ENCODE assay signal across 9 cellular contexts in the genomic region with DNA sequence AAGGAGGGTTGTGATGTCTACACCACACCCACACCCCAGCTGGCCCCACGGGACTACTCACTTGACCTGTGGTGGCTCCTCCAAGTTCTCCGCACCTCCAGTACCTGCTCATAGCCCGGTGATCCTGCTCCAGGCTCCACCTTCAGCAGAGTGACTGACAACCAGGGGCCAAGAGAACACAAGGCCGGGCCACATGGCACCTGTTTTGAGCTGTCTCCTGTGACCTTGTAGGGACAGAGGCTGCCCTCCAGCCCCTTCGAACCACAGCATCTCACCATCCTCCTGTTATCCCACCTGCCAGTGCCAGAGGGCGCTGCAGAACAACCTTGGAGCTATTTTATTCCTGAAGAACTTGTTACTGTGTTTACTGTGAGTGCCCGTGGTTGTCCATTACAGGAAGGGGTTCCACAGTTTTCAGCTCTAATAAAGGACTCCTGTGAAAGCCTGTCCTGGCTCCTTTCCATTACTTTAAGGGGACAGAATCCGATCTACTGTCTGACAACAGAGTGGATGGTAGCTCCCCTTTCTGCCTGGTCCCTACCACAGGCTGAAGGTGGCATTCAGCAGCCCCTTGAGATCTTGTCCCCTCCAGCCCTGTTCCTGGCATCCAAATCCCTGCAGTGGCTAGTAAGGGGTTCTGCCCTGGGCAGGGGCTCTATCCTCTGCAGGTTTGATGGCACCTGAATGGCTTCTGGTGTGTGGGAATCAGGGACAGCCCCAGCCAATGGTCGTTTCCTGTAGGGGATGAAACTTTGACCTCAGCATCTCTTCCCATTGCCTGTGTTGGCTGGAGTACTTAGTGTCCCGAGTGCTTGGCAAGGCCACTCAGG. TPM values are rescaled to one million over a fixed set of nuclear protein-coding genes. Genes with fewer than 3 reads are reported as not detected.
A peak's percentile ranks its signal among the peaks of the same experiment; 100 is the strongest.
DNase-seq lines count a peak whose midpoint lies in the region; ATAC-seq lines count a peak whose summit lies in the region.
"Had no signal": no experiment of that assay in that cellular context is flagged by ENCODE, and none has a peak within 500 bp of the region (broad histone marks: within the 10 kb centered on the region; RNA-seq: fewer than 3 reads in every experiment).

No MANE protein-coding gene starts in this region.

- H3K27ac Mint-ChIP-seq in T-helper 17 cell: no peak overlapping the region
- H3K27ac Mint-ChIP-seq: T-cell had no signal

- H3K4me1 Mint-ChIP-seq in T-helper 17 cell: no peaks in the 10 kb centered on the region
- H3K4me1 Mint-ChIP-seq: T-cell had no signal

- DNase-seq in DMS153 (lab: John Stamatoyannopoulos, UW) (peak; percentile 22), HAP-1 (ENCODE audit: low spot score in 2 of 2) (peak; percentile 34 to 64), OCI-M1 (lab: John Stamatoyannopoulos, UW) (peak; percentile 69), cerebellar cortex (ENCODE audit: low spot score) (peak; percentile 32), left colon (peak in 1 of 2 donors; percentile 35), superior temporal gyrus (ENCODE audit: extremely low spot score) (peak; percentile 85), T-helper 17 cell (no peak)
- no peak for DNase-seq in NK-92 treated with Interleukin-12 subunit alpha and Interleukin-12 subunit beta, amount 100 ng/mL, for 24 hours (lab: John Stamatoyannopoulos, UW)

- H3K4me3 ChIP-seq in HAP-1: no peak overlapping the region

- H3K4me1 ChIP-seq in HAP-1: no peaks in the 10 kb centered on the region

- peaks cover 4% of the 10 kb centered on the region for H3K36me3 Mint-ChIP-seq in T-helper 17 cell (ENCODE audit: low read depth)
- H3K36me3 Mint-ChIP-seq: T-cell had no signal

- H3K36me3 ChIP-seq in HAP-1 (replicated peaks): no peaks in the 10 kb centered on the region

- no peaks in the 10 kb centered on the region for H3K9me3 ChIP-seq in HAP-1
- no peaks in the 10 kb centered on the region for H3K9me3 ChIP-seq in T-helper 17 cell (ENCODE audit: control insufficient read depth, low read length, poor library complexity, severe bottlenecking)

- intact Hi-C loops in left colon (cut with DNase I, micrococcal nuclease): loop anchor here in 1 of 2 donors (2.0 kb wide), 1 partner anchor 54 kb away; no protein-coding TSS in a partner anchor

- in situ Hi-C loops in HAP-1 (cut with MboI; ENCODE audit: low sequenced_read_pairs): loop anchor here (10.0 to 25.0 kb wide), 2 partner anchors 56 to 913 kb away; no protein-coding TSS in a partner anchor

- ATAC-seq in left colon: peak; percentile 65
- no peak for ATAC-seq in T-helper 17 cell
- ATAC-seq: T-cell had no signal

- H3K27me3 Mint-ChIP-seq in T-helper 17 cell: peaks cover 67% of the 10 kb centered on the region

- H3K27me3 ChIP-seq in HAP-1 (ENCODE audit: low read depth): no peaks in the 10 kb centered on the region

- no peak overlapping the region for H3K4me3 Mint-ChIP-seq in T-helper 17 cell
- H3K4me3 Mint-ChIP-seq: T-cell had no signal

RNA-seq across cellular contexts. Expression of gene C10orf120, which starts 50.8 kb away (rescaled TPM):
- total RNA-seq in left colon (not detected), T-helper 17 cell (not detected)
- total RNA-seq: T-cell had no signal

Comparison
In these comparisons a context has a peak if more than half of its experiments do, and no peak if none do; other contexts are left out.
1. DNase-seq: peak in DMS153 (single experiment), HAP-1 (2 of 2), OCI-M1 (single experiment), cerebellar cortex (single experiment) and superior temporal gyrus (single experiment); none in NK-92 treated with Interleukin-12 subunit alpha and Interleukin-12 subunit beta, amount 100 ng/mL, for 24 hours (single experiment) and T-helper 17 cell (0 of 3).